ENCODE assay signal across 24 cellular contexts in the genomic region with DNA sequence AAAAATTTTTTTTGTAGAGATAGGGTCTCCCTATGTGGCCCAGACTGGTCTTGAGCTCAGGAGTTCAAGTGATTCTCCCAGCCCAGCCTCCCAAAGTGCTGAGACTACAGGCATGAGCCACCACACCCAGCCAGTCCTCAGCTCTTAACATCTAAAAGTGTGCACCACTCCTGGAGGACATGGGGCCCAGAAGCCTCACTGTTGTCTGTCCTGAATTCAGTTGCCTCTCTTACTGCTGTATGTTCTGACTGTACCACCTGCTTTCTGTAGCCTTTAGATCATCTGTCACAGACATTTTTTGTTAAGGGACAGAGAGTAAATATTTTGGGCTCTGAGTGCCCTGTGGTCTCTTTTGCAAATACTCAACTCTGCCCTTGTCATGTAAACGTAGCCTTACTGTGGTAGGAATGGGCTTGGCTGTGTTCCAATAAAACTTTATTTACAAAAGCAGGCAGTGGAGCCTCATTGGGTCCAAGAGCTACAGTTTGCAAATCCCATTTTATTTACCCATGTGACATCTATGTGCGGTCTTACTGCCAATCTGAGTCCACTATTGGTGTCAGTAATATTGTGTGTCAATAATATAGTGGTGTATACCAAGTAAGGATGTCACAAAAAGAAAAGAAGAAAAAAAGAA. TPM values are rescaled to one million over a fixed set of nuclear protein-coding genes. Genes with fewer than 3 reads are reported as not detected.
DNase-seq lines count a peak whose midpoint lies in the region; ATAC-seq and TF ChIP-seq lines count a peak whose summit lies in the region.
"Had no signal": no experiment of that assay in that cellular context is flagged by ENCODE, and none has a peak within 500 bp of the region (broad histone marks: within the 10 kb centered on the region; RNA-seq: fewer than 3 reads in every experiment).

No MANE protein-coding gene starts in this region.

- 4% methylated on average over 2 of the region's 2 CpGs for WGBS in right lobe of liver (ENCODE audit: insufficient coverage, low coverage, low lambda C conversion rate, missing lambda C conversion rate)

- intact Hi-C loops in right lobe of liver (cut with DNase I): no loop called here

- TF ChIP-seq CTCF in right lobe of liver (IDR thresholded peaks at IDR 0.05): no peak
- no peak for TF ChIP-seq CTCF in BE2C (IDR thresholded peaks at IDR 0.05; ENCODE audit: low read depth, low read length)

- no peaks in the 10 kb centered on the region for H3K36me3 ChIP-seq in right lobe of liver
- no peaks in the 10 kb centered on the region for H3K36me3 ChIP-seq in BE2C
- H3K36me3 ChIP-seq: neutrophil had no signal

- TF ChIP-seq POLR2A in right lobe of liver (IDR thresholded peaks at IDR 0.05): no peak

- peak; percentile 86 for DNase-seq in DMS153 treated with DMSO at 0.1 percent for 48 hours (lab: John Stamatoyannopoulos, UW; ENCODE audit: unreplicated experiment)
- peak; percentile 4 for DNase-seq in NCI-H1417 treated with DMSO at 0.1 percent for 48 hours (lab: John Stamatoyannopoulos, UW)
- DNase-seq in NCI-H748 treated with DMSO at 0.1 percent for 48 hours (lab: John Stamatoyannopoulos, UW): peak; percentile 64
- no peak for DNase-seq in right lobe of liver
- DNase-seq in BE2C: no peak
- DNase-seq: activated B cell treated with CpG ODN at 0.5 μM for 24 hours; activated CD8-positive, alpha-beta T cell treated with anti-CD3 and anti-CD28 coated beads, Interleukin-2, amount 10 ng/mL, durations not matched to agents 7 days and 5 days; activated naive CD4-positive, alpha-beta T cell treated with anti-CD3 and anti-CD28 coated beads, Interleukin-2, amount 50 U/mL, for 16 hours; activated T-cell treated with anti-CD3 and anti-CD28 coated beads, Interleukin-2, amount 50 U/mL, for 24 hours; aorta; CD4-positive, CD25-positive, alpha-beta regulatory T cell; Karpas-422; NCI-H1048; NCI-H526; PC-3 had no signal

- H3K4me1 ChIP-seq in right lobe of liver (peaks cover 0 to 4% (median 0%) of the 10 kb centered on the region in 4 donors), BE2C (no peaks in the 10 kb centered on the region)

- no peaks in the 10 kb centered on the region for H3K9me3 ChIP-seq in right lobe of liver
- H3K9me3 ChIP-seq in BE2C: no peaks in the 10 kb centered on the region
- H3K9me3 ChIP-seq: neutrophil had no signal

- H3K4me3 ChIP-seq in right lobe of liver: no peak overlapping the region
- H3K4me3 ChIP-seq in BE2C (ENCODE audit: low read depth, low read length): no peak overlapping the region
- H3K4me3 ChIP-seq: SK-N-MC had no signal

- ATAC-seq in right lobe of liver (peak; percentile 53 to 74 (median 69)), HG02678 (IDR thresholded peaks at IDR 0.05; ENCODE audit: unreplicated experiment) (no peak), GM19324 (IDR thresholded peaks at IDR 0.05; ENCODE audit: low FRiP score, unreplicated experiment) (no peak), HG02623 (IDR thresholded peaks at IDR 0.05; ENCODE audit: unreplicated experiment) (no peak)
- ATAC-seq: activated CD8-positive, alpha-beta T cell treated with anti-CD3 and anti-CD28 coated beads, Interleukin-2, amount 10 ng/mL, durations not matched to agents 7 days and 5 days; PC-3 had no signal

- H3K27me3 ChIP-seq in right lobe of liver (no peaks in the 10 kb centered on the region), BE2C (no peaks in the 10 kb centered on the region)

- H3K27ac ChIP-seq in right lobe of liver: no peak overlapping the region
- H3K27ac ChIP-seq: neutrophil, SK-N-MC had no signal

RNA-seq across cellular contexts. Expression of a gene that starts 38.1 kb away (rescaled TPM):
- 10 to 100 TPM; 37.3 to 96.6 (median 73.5) TPM for total RNA-seq in right lobe of liver
- polyA plus RNA-seq in BE2C (2012; ENCODE audit: insufficient read depth, insufficient read length, low read depth): not detected
- total RNA-seq: activated CD8-positive, alpha-beta T cell treated with anti-CD3 and anti-CD28 coated beads, Interleukin-2, amount 10 ng/mL, durations not matched to agents 7 days and 5 days; CD4-positive, CD25-positive, alpha-beta regulatory T cell; frontal cortex; kidney epithelial cell; temporal lobe had no signal

RNA-seq across cellular contexts. Expression of a gene that starts 54.5 kb away (rescaled TPM):
- under 1 TPM in 4 of 6 experiments, not detected in 2; 0.12 to 0.38 (median 0.35) TPM for total RNA-seq in right lobe of liver
- polyA plus RNA-seq in BE2C (2012; ENCODE audit: insufficient read depth, insufficient read length, low read depth): not detected
- total RNA-seq: activated B cell treated with CpG ODN at 0.5 μM for 24 hours; activated CD8-positive, alpha-beta T cell treated with anti-CD3 and anti-CD28 coated beads, Interleukin-2, amount 10 ng/mL, durations not matched to agents 7 days and 5 days; aorta; CD4-positive, CD25-positive, alpha-beta regulatory T cell; kidney epithelial cell; PC-3 had no signal
- polyA plus RNA-seq: AG04450; CD4-positive, CD25-positive, alpha-beta regulatory T cell had no signal

Comparison
In these comparisons a context has a peak if more than half of its experiments do, and no peak if none do; other contexts are left out.
1. DNase-seq: peak in DMS153 treated with DMSO at 0.1 percent for 48 hours (single experiment), NCI-H1417 treated with DMSO at 0.1 percent for 48 hours (single experiment) and NCI-H748 treated with DMSO at 0.1 percent for 48 hours (single experiment); none in right lobe of liver (0 of 3) and BE2C (single experiment).
2. ATAC-seq: peak in right lobe of liver (4 of 4); none in HG02678 (single experiment), GM19324 (single experiment) and HG02623 (single experiment).